In genomic region chr14:105083926-105084685, GRCh38 we compare ENCODE assay signal across 2 cellular contexts.
TF ChIP-seq lines count a peak whose summit lies in the region.

No MANE protein-coding gene starts in this region.

TF ChIP-seq in A549, 52 proteins besides CTCF, POLR2A, EP300 and RAD21:
- TF ChIP-seq RARB (CRISPR knock-in tag; IDR thresholded peaks at IDR 0.05) (no peak), POLR2AphosphoS2 (conservative IDR thresholded peaks at IDR 0.05; ENCODE audit: low read length) (peak; percentile 30; the same call in 1 of the 2 replicates), CHD4 (IDR thresholded peaks at IDR 0.05; ENCODE audit: borderline replicate concordance) (no peak), FOSB (CRISPR knock-in tag; IDR thresholded peaks at IDR 0.05) (0 out of 2 replicates have a peak, but pooled peaks have one; percentile 42), ELK1 (IDR thresholded peaks at IDR 0.05; ENCODE audit: low read depth, low read length) (no peak), TFCP2L1 (CRISPR knock-in tag; IDR thresholded peaks at IDR 0.05) (peak; percentile 24; the same call in 1 of the 2 replicates), CEBPB (IDR thresholded peaks at IDR 0.05) (no peak), HOXA7 (CRISPR knock-in tag; IDR thresholded peaks at IDR 0.05) (0 out of 2 replicates have a peak, but pooled peaks have one; percentile 31), TP53 (CRISPR knock-in tag; IDR thresholded peaks at IDR 0.05) (no peak)

TF ChIP-seq in H1, 55 proteins besides CTCF, POLR2A, EP300 and RAD21:
- TF ChIP-seq SP4 (IDR thresholded peaks at IDR 0.05; ENCODE audit: low read length) (no peak), RXRA (IDR thresholded peaks at IDR 0.05; ENCODE audit: insufficient read depth, low read depth, low read length) (no peak), BCL11A (IDR thresholded peaks at IDR 0.05; ENCODE audit: low read depth in 2 of 2, low read length in 2 of 2) (no peak), JUND (IDR thresholded peaks at IDR 0.05; ENCODE audit: low read length) (no peak), RNF2 (IDR thresholded peaks at IDR 0.05; ENCODE audit: borderline replicate concordance, low read depth, low read length, missing control alignments, poor library complexity, severe bottlenecking) (no peak), CEBPB (IDR thresholded peaks at IDR 0.05; ENCODE audit: low read depth, low read length) (no peak), SP2 (IDR thresholded peaks at IDR 0.05; ENCODE audit: low read length) (no peak), SRF (IDR thresholded peaks at IDR 0.05; ENCODE audit: low read depth, low read length) (no peak), ATF2 (IDR thresholded peaks at IDR 0.05; ENCODE audit: low read length) (no peak), CHD7 (IDR thresholded peaks at IDR 0.05; ENCODE audit: insufficient replicate concordance, low read length) (no peak), CBX5 (IDR thresholded peaks at IDR 0.05; ENCODE audit: low read depth, low read length) (no peak), TEAD4 (IDR thresholded peaks at IDR 0.05; ENCODE audit: low read depth, low read length) (no peak), POLR2AphosphoS5 (IDR thresholded peaks at IDR 0.05; ENCODE audit: low read depth, low read length) (no peak), TBP (IDR thresholded peaks at IDR 0.05; ENCODE audit: low read depth, low read length) (no peak), SP1 (IDR thresholded peaks at IDR 0.05; ENCODE audit: low read depth, low read length) (no peak)
